ENCODE assay signal across 1 cellular context in the genomic region with DNA sequence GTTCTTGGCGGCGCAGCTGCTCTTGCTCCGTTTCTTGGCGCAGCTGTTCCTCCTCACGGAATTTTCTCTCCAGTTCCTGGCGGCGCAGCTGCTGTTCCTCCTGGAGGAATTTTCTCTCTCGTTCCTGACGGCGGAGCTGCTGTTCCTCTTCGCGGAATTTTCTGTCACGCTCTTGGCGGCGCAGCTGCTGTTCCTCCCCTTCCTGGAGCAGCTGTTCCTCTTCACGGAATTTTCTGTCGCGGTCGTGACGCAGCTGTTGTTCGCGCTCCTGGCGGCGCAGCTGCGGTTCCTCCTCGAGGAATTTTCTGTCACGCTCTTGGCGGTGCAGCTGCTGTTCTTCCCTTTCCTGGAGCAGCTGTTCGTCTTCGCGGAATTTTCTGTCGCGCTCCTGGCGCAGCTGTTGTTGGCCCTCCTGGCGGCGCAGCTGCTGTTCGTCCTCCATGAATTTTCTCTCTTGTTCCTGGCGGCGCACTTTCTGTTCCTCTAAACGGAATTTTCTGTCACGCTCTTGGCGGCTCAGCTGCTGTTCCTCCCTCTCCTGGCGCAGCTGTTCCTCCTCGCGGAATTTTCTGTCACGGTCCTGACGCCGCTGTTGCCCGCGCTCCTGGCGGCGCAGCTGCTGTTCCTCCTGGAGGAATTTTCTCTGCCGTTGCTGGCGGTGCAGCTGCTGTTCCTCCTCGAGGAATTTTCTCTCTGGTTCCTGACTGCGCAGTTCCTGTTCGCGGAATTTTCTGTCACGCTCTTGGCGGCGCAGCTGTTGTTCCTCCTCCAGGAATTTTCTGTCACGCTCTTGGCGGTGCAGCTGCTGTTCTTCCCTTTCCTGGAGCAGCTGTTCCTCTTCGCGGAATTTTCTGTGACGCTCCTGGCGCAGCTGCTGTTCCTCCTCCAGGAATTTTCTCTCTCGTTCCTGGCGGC.
TF ChIP-seq lines count a peak whose summit lies in the region.

No MANE protein-coding gene starts in this region.

TF ChIP-seq in HEK293, 187 proteins besides CTCF, POLR2A, EP300 and RAD21 (continued from another document and continues in another):
- TF ChIP-seq, protein P1, sequence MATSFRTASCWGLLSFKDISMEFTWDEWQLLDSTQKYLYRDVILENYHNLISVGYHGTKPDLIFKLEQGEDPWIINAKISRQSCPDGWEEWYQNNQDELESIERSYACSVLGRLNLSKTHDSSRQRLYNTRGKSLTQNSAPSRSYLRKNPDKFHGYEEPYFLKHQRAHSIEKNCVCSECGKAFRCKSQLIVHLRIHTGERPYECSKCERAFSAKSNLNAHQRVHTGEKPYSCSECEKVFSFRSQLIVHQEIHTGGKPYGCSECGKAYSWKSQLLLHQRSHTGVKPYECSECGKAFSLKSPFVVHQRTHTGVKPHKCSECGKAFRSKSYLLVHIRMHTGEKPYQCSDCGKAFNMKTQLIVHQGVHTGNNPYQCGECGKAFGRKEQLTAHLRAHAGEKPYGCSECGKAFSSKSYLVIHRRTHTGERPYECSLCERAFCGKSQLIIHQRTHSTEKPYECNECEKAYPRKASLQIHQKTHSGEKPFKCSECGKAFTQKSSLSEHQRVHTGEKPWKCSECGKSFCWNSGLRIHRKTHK (tag by site-specific recombination; IDR thresholded peaks at IDR 0.05) = no peak
- TF ChIP-seq ZNF121 (tag by site-specific recombination; IDR thresholded peaks at IDR 0.05) (no peak), ZNF837 (tag by site-specific recombination; IDR thresholded peaks at IDR 0.05) (no peak), HOXD13 (CRISPR knock-in tag; IDR thresholded peaks at IDR 0.05; ENCODE audit: borderline replicate concordance) (no peak), ZBTB1 (tag by site-specific recombination; IDR thresholded peaks at IDR 0.05) (no peak), ZNF560 (tag by site-specific recombination; IDR thresholded peaks at IDR 0.05; ENCODE audit: borderline replicate concordance) (no peak), IKZF3 (tag by site-specific recombination; IDR thresholded peaks at IDR 0.05) (peak; percentile 63; the same call in 1 of the 2 replicates), ZNF501 (tag by site-specific recombination; IDR thresholded peaks at IDR 0.05) (no peak), SP3 (tag by site-specific recombination; IDR thresholded peaks at IDR 0.05) (0 out of 2 replicates have a peak, but pooled peaks have one; percentile 17), ZNF292 (tag by site-specific recombination; IDR thresholded peaks at IDR 0.05; ENCODE audit: borderline replicate concordance, low read depth) (no peak), ZNF549 (tag by site-specific recombination; IDR thresholded peaks at IDR 0.05) (no peak), KLF8 (tag by site-specific recombination; IDR thresholded peaks at IDR 0.05) (no peak), SP7 (tag by site-specific recombination; IDR thresholded peaks at IDR 0.05) (no peak; the same call in 1 of the 2 replicates), MEIS1 (CRISPR knock-in tag; IDR thresholded peaks at IDR 0.05; ENCODE audit: borderline replicate concordance) (no peak), EGR2 (tag by site-specific recombination; IDR thresholded peaks at IDR 0.05; ENCODE audit: low read depth) (no peak), YY2 (tag by site-specific recombination; IDR thresholded peaks at IDR 0.05) (no peak), ZNF426 (tag by site-specific recombination; IDR thresholded peaks at IDR 0.05) (no peak), GLIS1 (tag by site-specific recombination; IDR thresholded peaks at IDR 0.05) (0 out of 2 replicates have a peak, but pooled peaks have one; percentile 0), ZNF2 (tag by site-specific recombination; IDR thresholded peaks at IDR 0.05) (0 out of 2 replicates have a peak, but pooled peaks have one; percentile 47), ZNF514 (tag by site-specific recombination; IDR thresholded peaks at IDR 0.05) (no peak), GFI1B (tag by site-specific recombination; IDR thresholded peaks at IDR 0.05) (no peak), ZNF404 (tag by site-specific recombination; IDR thresholded peaks at IDR 0.05) (no peak), GLIS2 (tag by site-specific recombination; IDR thresholded peaks at IDR 0.05) (no peak), ZNF274 (IDR thresholded peaks at IDR 0.05; ENCODE audit: low read length) (no peak), ZNF274 (tag by site-specific recombination; IDR thresholded peaks at IDR 0.05; ENCODE audit: borderline replicate concordance) (no peak), ZNF18 (tag by site-specific recombination; IDR thresholded peaks at IDR 0.05) (no peak), ZNF670 (tag by site-specific recombination; IDR thresholded peaks at IDR 0.05; ENCODE audit: low read depth) (no peak), ZNF624 (tag by site-specific recombination; IDR thresholded peaks at IDR 0.05) (no peak), ZNF558 (tag by site-specific recombination; IDR thresholded peaks at IDR 0.05) (no peak), ZNF580 (tag by site-specific recombination; IDR thresholded peaks at IDR 0.05) (no peak), ZNF776 (tag by site-specific recombination; IDR thresholded peaks at IDR 0.05; ENCODE audit: borderline replicate concordance) (no peak), ZNF473 (tag by site-specific recombination; IDR thresholded peaks at IDR 0.05) (no peak), ZFP41 (tag by site-specific recombination; IDR thresholded peaks at IDR 0.05; ENCODE audit: borderline replicate concordance) (no peak), BCL11B (tag by site-specific recombination; IDR thresholded peaks at IDR 0.05; ENCODE audit: low read depth) (no peak), ZBTB44 (tag by site-specific recombination; IDR thresholded peaks at IDR 0.05) (no peak), YY1 (tag by site-specific recombination; IDR thresholded peaks at IDR 0.05) (no peak), ZNF529 (tag by site-specific recombination; IDR thresholded peaks at IDR 0.05; ENCODE audit: insufficient replicate concordance) (no peak), TCF7L2 (IDR thresholded peaks at IDR 0.05; ENCODE audit: borderline replicate concordance, low read depth, low read length) (no peak)
- TF ChIP-seq, protein P2, sequence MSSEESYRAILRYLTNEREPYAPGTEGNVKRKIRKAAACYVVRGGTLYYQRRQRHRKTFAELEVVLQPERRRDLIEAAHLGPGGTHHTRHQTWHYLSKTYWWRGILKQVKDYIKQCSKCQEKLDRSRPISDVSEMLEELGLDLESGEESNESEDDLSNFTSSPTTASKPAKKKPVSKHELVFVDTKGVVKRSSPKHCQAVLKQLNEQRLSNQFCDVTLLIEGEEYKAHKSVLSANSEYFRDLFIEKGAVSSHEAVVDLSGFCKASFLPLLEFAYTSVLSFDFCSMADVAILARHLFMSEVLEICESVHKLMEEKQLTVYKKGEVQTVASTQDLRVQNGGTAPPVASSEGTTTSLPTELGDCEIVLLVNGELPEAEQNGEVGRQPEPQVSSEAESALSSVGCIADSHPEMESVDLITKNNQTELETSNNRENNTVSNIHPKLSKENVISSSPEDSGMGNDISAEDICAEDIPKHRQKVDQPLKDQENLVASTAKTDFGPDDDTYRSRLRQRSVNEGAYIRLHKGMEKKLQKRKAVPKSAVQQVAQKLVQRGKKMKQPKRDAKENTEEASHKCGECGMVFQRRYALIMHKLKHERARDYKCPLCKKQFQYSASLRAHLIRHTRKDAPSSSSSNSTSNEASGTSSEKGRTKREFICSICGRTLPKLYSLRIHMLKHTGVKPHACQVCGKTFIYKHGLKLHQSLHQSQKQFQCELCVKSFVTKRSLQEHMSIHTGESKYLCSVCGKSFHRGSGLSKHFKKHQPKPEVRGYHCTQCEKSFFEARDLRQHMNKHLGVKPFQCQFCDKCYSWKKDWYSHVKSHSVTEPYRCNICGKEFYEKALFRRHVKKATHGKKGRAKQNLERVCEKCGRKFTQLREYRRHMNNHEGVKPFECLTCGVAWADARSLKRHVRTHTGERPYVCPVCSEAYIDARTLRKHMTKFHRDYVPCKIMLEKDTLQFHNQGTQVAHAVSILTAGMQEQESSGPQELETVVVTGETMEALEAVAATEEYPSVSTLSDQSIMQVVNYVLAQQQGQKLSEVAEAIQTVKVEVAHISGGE (tag by site-specific recombination; conservative IDR thresholded peaks at IDR 0.05; ENCODE audit: low read depth) = peak; percentile 44; the same call in 1 of the 2 replicates
- TF ChIP-seq, protein P3, sequence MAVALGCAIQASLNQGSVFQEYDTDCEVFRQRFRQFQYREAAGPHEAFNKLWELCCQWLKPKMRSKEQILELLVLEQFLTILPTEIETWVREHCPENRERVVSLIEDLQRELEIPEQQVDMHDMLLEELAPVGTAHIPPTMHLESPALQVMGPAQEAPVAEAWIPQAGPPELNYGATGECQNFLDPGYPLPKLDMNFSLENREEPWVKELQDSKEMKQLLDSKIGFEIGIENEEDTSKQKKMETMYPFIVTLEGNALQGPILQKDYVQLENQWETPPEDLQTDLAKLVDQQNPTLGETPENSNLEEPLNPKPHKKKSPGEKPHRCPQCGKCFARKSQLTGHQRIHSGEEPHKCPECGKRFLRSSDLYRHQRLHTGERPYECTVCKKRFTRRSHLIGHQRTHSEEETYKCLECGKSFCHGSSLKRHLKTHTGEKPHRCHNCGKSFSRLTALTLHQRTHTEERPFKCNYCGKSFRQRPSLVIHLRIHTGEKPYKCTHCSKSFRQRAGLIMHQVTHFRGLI (tag by site-specific recombination; IDR thresholded peaks at IDR 0.05) = no peak
- TF ChIP-seq, protein P4, sequence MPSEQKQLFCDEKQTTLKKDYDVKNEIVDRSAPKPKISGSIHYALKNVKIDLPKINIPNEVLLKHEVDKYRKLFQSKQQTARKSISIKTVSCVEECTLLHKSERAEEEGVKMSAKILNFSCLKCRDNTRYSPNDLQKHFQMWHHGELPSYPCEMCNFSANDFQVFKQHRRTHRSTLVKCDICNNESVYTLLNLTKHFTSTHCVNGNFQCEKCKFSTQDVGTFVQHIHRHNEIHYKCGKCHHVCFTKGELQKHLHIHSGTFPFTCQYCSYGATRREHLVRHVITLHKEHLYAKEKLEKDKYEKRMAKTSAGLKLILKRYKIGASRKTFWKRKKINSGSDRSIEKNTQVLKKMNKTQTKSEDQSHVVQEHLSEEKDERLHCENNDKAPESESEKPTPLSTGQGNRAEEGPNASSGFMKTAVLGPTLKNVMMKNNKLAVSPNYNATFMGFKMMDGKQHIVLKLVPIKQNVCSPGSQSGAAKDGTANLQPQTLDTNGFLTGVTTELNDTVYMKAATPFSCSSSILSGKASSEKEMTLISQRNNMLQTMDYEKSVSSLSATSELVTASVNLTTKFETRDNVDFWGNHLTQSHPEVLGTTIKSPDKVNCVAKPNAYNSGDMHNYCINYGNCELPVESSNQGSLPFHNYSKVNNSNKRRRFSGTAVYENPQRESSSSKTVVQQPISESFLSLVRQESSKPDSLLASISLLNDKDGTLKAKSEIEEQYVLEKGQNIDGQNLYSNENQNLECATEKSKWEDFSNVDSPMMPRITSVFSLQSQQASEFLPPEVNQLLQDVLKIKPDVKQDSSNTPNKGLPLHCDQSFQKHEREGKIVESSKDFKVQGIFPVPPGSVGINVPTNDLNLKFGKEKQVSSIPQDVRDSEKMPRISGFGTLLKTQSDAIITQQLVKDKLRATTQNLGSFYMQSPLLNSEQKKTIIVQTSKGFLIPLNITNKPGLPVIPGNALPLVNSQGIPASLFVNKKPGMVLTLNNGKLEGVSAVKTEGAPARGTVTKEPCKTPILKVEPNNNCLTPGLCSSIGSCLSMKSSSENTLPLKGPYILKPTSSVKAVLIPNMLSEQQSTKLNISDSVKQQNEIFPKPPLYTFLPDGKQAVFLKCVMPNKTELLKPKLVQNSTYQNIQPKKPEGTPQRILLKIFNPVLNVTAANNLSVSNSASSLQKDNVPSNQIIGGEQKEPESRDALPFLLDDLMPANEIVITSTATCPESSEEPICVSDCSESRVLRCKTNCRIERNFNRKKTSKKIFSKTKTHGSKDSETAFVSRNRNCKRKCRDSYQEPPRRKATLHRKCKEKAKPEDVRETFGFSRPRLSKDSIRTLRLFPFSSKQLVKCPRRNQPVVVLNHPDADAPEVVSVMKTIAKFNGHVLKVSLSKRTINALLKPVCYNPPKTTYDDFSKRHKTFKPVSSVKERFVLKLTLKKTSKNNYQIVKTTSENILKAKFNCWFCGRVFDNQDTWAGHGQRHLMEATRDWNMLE (tag by site-specific recombination; conservative IDR thresholded peaks at IDR 0.05; ENCODE audit: low read depth) = no peak
- TF ChIP-seq, protein P5, sequence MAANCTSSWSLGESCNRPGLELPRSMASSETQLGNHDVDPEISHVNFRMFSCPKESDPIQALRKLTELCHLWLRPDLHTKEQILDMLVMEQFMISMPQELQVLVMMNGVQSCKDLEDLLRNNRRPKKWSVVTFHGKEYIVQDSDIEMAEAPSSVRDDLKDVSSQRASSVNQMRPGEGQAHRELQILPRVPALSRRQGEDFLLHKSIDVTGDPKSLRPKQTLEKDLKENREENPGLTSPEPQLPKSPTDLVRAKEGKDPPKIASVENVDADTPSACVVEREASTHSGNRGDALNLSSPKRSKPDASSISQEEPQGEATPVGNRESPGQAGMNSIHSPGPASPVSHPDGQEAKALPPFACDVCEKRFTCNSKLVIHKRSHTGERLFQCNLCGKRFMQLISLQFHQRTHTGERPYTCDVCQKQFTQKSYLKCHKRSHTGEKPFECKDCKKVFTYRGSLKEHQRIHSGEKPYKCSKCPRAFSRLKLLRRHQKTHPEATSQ (tag by site-specific recombination; IDR thresholded peaks at IDR 0.05) = no peak
